Comparison of ENCODE assay signal across 22 cellular contexts in the genomic region with DNA sequence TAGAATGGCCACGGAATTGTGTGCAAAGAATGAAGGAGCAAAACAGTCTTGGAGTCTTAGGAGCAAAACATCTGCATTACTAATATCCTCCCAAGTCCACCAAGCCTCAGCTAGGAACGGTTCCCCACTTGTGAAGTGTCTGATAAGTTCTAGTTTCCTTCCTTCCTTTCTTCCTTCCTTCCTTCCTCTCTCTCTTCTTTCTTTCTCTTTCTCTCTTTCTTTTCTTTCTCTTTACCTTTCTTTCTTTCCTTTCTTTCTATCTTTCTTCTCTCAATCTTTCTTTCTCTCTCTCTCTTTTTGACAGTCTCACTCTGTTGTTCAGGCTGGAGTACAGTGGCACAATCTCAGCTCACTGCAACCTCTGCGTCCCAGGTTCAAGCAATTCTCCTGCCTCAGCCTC.
DNase-seq lines count a peak whose midpoint lies in the region; ATAC-seq, FAIRE-seq and TF ChIP-seq lines count a peak whose summit lies in the region.
"Had no signal": no experiment of that assay in that cellular context is flagged by ENCODE, and none has a peak within 500 bp of the region (broad histone marks: within the 10 kb centered on the region; RNA-seq: fewer than 3 reads in every experiment).

No MANE protein-coding gene starts in this region.

- H3K4me2 ChIP-seq in BLaER1, result peak overlapping the region; percentile 77
- no peak overlapping the region for H3K4me2 ChIP-seq in astrocyte (ENCODE audit: low read length)
- H3K4me2 ChIP-seq in smooth muscle cell, result no peak overlapping the region
- H3K4me2 ChIP-seq: A549, GM23338 had no signal

- H3K4me1 Mint-ChIP-seq in astrocyte (ENCODE audit: low read depth, unreplicated experiment) (peaks cover 56% of the 10 kb centered on the region), neural crest cell (peaks cover 69% of the 10 kb centered on the region)
- H3K4me1 Mint-ChIP-seq in stimulated activated effector memory CD8-positive, alpha-beta T cell treated with anti-CD3 and anti-CD28 coated beads, Interleukin-12 subunit alpha, Interleukin-12 subunit beta, amount 100 ng/mL, for 72 hours, result peaks cover 19% of the 10 kb centered on the region

- TF ChIP-seq CTCF in astrocyte (IDR thresholded peaks at IDR 0.05; ENCODE audit: insufficient read depth, low read depth, low read length) (no peak), neural crest cell (conservative IDR thresholded peaks at IDR 0.05) (no peak), smooth muscle cell (IDR thresholded peaks at IDR 0.05; ENCODE audit: borderline replicate concordance, insufficient read depth, poor library complexity, severe bottlenecking) (no peak)

- no peak overlapping the region for H3K4me3 Mint-ChIP-seq in astrocyte (ENCODE audit: unreplicated experiment)
- H3K4me3 Mint-ChIP-seq in neural crest cell, result no peak overlapping the region
- no peak overlapping the region for H3K4me3 Mint-ChIP-seq in stimulated activated effector memory CD8-positive, alpha-beta T cell treated with anti-CD3 and anti-CD28 coated beads, Interleukin-12 subunit alpha, Interleukin-12 subunit beta, amount 100 ng/mL, for 72 hours
- H3K4me3 Mint-ChIP-seq: CD8-positive, alpha-beta T cell; GM23338; IgD-negative memory B cell had no signal

- 74% methylated on average over 3 of the region's 3 CpGs for WGBS in smooth muscle cell (ENCODE audit: low lambda C conversion rate)

- no peak overlapping the region for H3K27ac ChIP-seq in BLaER1
- no peak overlapping the region for H3K27ac ChIP-seq in astrocyte (ENCODE audit: low read depth, low read length)
- H3K27ac ChIP-seq in smooth muscle cell (ENCODE audit: low read depth), result peak overlapping the region; percentile 94
- H3K27ac ChIP-seq: 22Rv1, A549 had no signal

- H2AFZ ChIP-seq in astrocyte (ENCODE audit: low read depth, low read length) (no peak overlapping the region), smooth muscle cell (ENCODE audit: low read depth) (peak overlapping the region; percentile 4)
- H2AFZ ChIP-seq: GM23338 had no signal

- H3K9me3 ChIP-seq in BLaER1 (no peaks in the 10 kb centered on the region), astrocyte (ENCODE audit: insufficient read depth, low read depth, low read length) (no peaks in the 10 kb centered on the region), smooth muscle cell (replicated peaks; ENCODE audit: low read depth) (no peaks in the 10 kb centered on the region)
- H3K9me3 ChIP-seq: A549 had no signal

- peaks cover 10% of the 10 kb centered on the region for H3F3A ChIP-seq in smooth muscle cell (ENCODE audit: low read depth)

- H3K27ac Mint-ChIP-seq in astrocyte (ENCODE audit: unreplicated experiment) (peak overlapping the region; percentile 71), neural crest cell (ENCODE audit: unreplicated experiment) (peak overlapping the region; percentile 58)
- no peak overlapping the region for H3K27ac Mint-ChIP-seq in stimulated activated effector memory CD8-positive, alpha-beta T cell treated with anti-CD3 and anti-CD28 coated beads, Interleukin-12 subunit alpha, Interleukin-12 subunit beta, amount 100 ng/mL, for 72 hours
- H3K27ac Mint-ChIP-seq: CD8-positive, alpha-beta T cell; GM23338 had no signal

- H3K9ac ChIP-seq in BLaER1 (no peak overlapping the region), astrocyte (ENCODE audit: low read length) (no peak overlapping the region), smooth muscle cell (ENCODE audit: low read depth) (no peak overlapping the region)

- H3K36me3 Mint-ChIP-seq in astrocyte (ENCODE audit: low read depth, unreplicated experiment) (peaks cover 16% of the 10 kb centered on the region), neural crest cell (ENCODE audit: low read depth) (peaks cover 3% of the 10 kb centered on the region)
- no peaks in the 10 kb centered on the region for H3K36me3 Mint-ChIP-seq in stimulated activated effector memory CD8-positive, alpha-beta T cell treated with anti-CD3 and anti-CD28 coated beads, Interleukin-12 subunit alpha, Interleukin-12 subunit beta, amount 100 ng/mL, for 72 hours
- H3K36me3 Mint-ChIP-seq: CD8-positive, alpha-beta T cell; IgD-negative memory B cell had no signal

- no peaks in the 10 kb centered on the region for H3K36me3 ChIP-seq in BLaER1
- H3K36me3 ChIP-seq in astrocyte (ENCODE audit: insufficient read depth, low read length), result no peaks in the 10 kb centered on the region
- no peaks in the 10 kb centered on the region for H3K36me3 ChIP-seq in smooth muscle cell (ENCODE audit: low read depth)

- no peak for ATAC-seq in HG02885 (IDR thresholded peaks at IDR 0.05; ENCODE audit: poor library complexity, unreplicated experiment)
- no peak for ATAC-seq in stimulated activated effector memory CD8-positive, alpha-beta T cell treated with anti-CD3 and anti-CD28 coated beads, Interleukin-12 subunit alpha, Interleukin-12 subunit beta, amount 100 ng/mL, for 72 hours
- ATAC-seq: A549; CD8-positive, alpha-beta T cell; GM12878; GM23338 had no signal

- H3K4me3 ChIP-seq in BLaER1 (no peak overlapping the region), astrocyte (ENCODE audit: insufficient read depth, low read depth, low read length) (no peak overlapping the region), smooth muscle cell (no peak overlapping the region)
- H3K4me3 ChIP-seq: A549, GM12878, GM23338 had no signal

- DNase-seq in astrocyte (ENCODE audit: low read depth), result no peak
- no peak for DNase-seq in neural crest cell (ENCODE audit: low read depth, low spot score)
- DNase-seq in smooth muscle cell (lab: John Stamatoyannopoulos, UW; ENCODE audit: unreplicated experiment), result no peak
- no peak for DNase-seq in SHP77 treated with DMSO at 0.1 percent for 48 hours (lab: John Stamatoyannopoulos, UW)
- DNase-seq in stimulated activated effector memory CD8-positive, alpha-beta T cell treated with anti-CD3 and anti-CD28 coated beads, Interleukin-12 subunit alpha, Interleukin-12 subunit beta, amount 100 ng/mL, for 72 hours (ENCODE audit: low spot score in 2 of 2), result no peak
- DNase-seq: AML-193; Calu3; CD8-positive, alpha-beta T cell; DMS53; DND-41; EL; HCEC 1CT; HFFc6 had no signal

- H4K20me1 ChIP-seq in BLaER1 (no peaks in the 10 kb centered on the region), astrocyte (ENCODE audit: insufficient read depth, low read length) (no peaks in the 10 kb centered on the region), smooth muscle cell (ENCODE audit: low read depth) (no peaks in the 10 kb centered on the region)

- H3K27me3 Mint-ChIP-seq in astrocyte (ENCODE audit: low read depth, unreplicated experiment) (no peaks in the 10 kb centered on the region), neural crest cell (ENCODE audit: low read depth) (peaks cover 12% of the 10 kb centered on the region)

- H3K9me3 Mint-ChIP-seq in astrocyte (ENCODE audit: unreplicated experiment) (peaks cover 7% of the 10 kb centered on the region), neural crest cell (no peaks in the 10 kb centered on the region)
- no peaks in the 10 kb centered on the region for H3K9me3 Mint-ChIP-seq in stimulated activated effector memory CD8-positive, alpha-beta T cell treated with anti-CD3 and anti-CD28 coated beads, Interleukin-12 subunit alpha, Interleukin-12 subunit beta, amount 100 ng/mL, for 72 hours
- H3K9me3 Mint-ChIP-seq: CD8-positive, alpha-beta T cell; HFFc6; IgD-negative memory B cell had no signal

- H3K4me1 ChIP-seq in BLaER1 (peaks cover 34% of the 10 kb centered on the region), astrocyte (ENCODE audit: insufficient read depth, low read length) (peaks cover 21% of the 10 kb centered on the region), smooth muscle cell (ENCODE audit: low read depth) (peaks cover 18% of the 10 kb centered on the region)

- no peak for FAIRE-seq in astrocyte (lab: Jason Lieb, UNC)
- FAIRE-seq: A549, GM12878, GM19239, H54 had no signal

- H3K27me3 ChIP-seq in BLaER1 (no peaks in the 10 kb centered on the region), astrocyte (ENCODE audit: insufficient read depth, low read length) (no peaks in the 10 kb centered on the region), smooth muscle cell (ENCODE audit: low read depth) (no peaks in the 10 kb centered on the region)

- H3K79me2 ChIP-seq in astrocyte (ENCODE audit: insufficient read depth, low read length), result no peaks in the 10 kb centered on the region
- H3K79me2 ChIP-seq in smooth muscle cell (ENCODE audit: low read depth), result no peaks in the 10 kb centered on the region
